ENCODE assay signal across 1 cellular context in the genomic region with DNA sequence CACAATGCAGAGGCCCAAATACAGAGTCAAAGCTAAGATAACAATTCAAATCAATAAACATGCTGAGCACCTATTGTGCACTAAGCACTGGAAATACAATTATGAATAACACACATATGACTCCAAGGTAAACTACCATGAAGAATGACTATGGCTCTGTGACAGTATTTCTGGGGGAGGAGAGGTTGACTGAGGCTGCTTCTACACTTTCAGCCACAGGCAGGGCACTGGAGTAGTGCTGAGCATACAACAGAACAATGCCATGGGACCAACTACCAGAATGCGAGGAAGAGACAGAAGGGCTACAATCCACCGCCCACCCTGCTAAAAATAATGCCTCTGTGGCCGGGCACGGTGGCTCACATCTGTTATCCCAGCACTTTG.
TF ChIP-seq lines count a peak whose summit lies in the region.

No MANE protein-coding gene starts in this region.

TF ChIP-seq in IMR-90, 13 proteins besides CTCF, POLR2A, EP300 and RAD21:
- TF ChIP-seq, protein P1, sequence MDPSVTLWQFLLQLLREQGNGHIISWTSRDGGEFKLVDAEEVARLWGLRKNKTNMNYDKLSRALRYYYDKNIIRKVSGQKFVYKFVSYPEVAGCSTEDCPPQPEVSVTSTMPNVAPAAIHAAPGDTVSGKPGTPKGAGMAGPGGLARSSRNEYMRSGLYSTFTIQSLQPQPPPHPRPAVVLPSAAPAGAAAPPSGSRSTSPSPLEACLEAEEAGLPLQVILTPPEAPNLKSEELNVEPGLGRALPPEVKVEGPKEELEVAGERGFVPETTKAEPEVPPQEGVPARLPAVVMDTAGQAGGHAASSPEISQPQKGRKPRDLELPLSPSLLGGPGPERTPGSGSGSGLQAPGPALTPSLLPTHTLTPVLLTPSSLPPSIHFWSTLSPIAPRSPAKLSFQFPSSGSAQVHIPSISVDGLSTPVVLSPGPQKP (IDR thresholded peaks at IDR 0.05; ENCODE audit: borderline replicate concordance, low read depth, low read length), result no peak
- TF ChIP-seq RFX5 (IDR thresholded peaks at IDR 0.05; ENCODE audit: low read depth, low read length), result no peak
- TF ChIP-seq BHLHE40 (IDR thresholded peaks at IDR 0.05; ENCODE audit: low read depth, low read length), result no peak
- TF ChIP-seq CHD1 (IDR thresholded peaks at IDR 0.05; ENCODE audit: low read depth, low read length), result no peak
- TF ChIP-seq USF2 (IDR thresholded peaks at IDR 0.05; ENCODE audit: low read depth, low read length), result no peak
- TF ChIP-seq RCOR1 (IDR thresholded peaks at IDR 0.05; ENCODE audit: insufficient replicate concordance, low read length), result no peak
- no peak for TF ChIP-seq CEBPB (IDR thresholded peaks at IDR 0.05; ENCODE audit: low read depth, low read length)
- TF ChIP-seq SMC3 (IDR thresholded peaks at IDR 0.05; ENCODE audit: low read depth, low read length), result no peak
- no peak for TF ChIP-seq MAFK (IDR thresholded peaks at IDR 0.05; ENCODE audit: low read depth, low read length)
- TF ChIP-seq FOS (IDR thresholded peaks at IDR 0.05; ENCODE audit: low read depth, low read length), result no peak
- no peak for TF ChIP-seq MAZ (IDR thresholded peaks at IDR 0.05; ENCODE audit: borderline replicate concordance, low read depth, low read length)
- TF ChIP-seq MXI1 (IDR thresholded peaks at IDR 0.05; ENCODE audit: borderline replicate concordance, low read depth, low read length), result no peak
- TF ChIP-seq NFE2L2 (IDR thresholded peaks at IDR 0.05; ENCODE audit: low read depth, low read length), result no peak
